In genomic region chr10:100043344-100043743, GRCh38 we compare ENCODE assay signal across 1 cellular context.
TF ChIP-seq lines count a peak whose summit lies in the region.

No MANE protein-coding gene starts in this region.

TF ChIP-seq in HEK293, 187 proteins besides CTCF, POLR2A, EP300 and RAD21 (continued from another document):
- TF ChIP-seq BCL6B (tag by site-specific recombination; IDR thresholded peaks at IDR 0.05) (no peak), ZNF121 (tag by site-specific recombination; IDR thresholded peaks at IDR 0.05) (peak; percentile 28; the same call in 1 of the 2 replicates), ZNF600 (tag by site-specific recombination; IDR thresholded peaks at IDR 0.05) (0 out of 2 replicates have a peak, but pooled peaks have one; percentile 28), KLF8 (tag by site-specific recombination; IDR thresholded peaks at IDR 0.05) (no peak), ZNF48 (tag by site-specific recombination; IDR thresholded peaks at IDR 0.05) (no peak), TCF7L2 (IDR thresholded peaks at IDR 0.05; ENCODE audit: borderline replicate concordance, low read depth, low read length) (no peak), BCL11A (tag by site-specific recombination; IDR thresholded peaks at IDR 0.05; ENCODE audit: low read depth) (no peak)
